In the genomic region with DNA sequence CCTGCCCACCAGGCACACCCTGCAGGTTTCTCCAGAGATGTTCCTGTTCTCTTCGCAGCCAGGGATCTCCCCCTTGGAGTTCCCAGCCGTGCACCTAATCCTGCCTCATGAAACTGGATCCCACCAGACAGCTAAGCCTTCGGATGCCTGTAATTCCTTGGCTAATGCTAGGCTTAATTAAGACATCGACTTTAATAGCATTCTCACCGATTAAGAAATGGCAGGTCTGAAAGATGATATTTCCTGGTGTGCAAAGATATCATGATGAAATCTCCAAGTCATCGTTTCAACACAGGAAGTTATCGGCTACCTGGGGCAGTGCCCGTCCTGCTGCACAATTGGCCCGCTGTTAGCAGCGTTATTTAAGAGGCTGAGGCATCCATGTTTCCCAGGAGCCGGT, we compare ENCODE assay signal across 24 cellular contexts.
DNase-seq lines count a peak whose midpoint lies in the region; TF ChIP-seq lines count a peak whose summit lies in the region.
"Had no signal": no experiment of that assay in that cellular context is flagged by ENCODE, and none has a peak within 500 bp of the region (broad histone marks: within the 10 kb centered on the region; RNA-seq: fewer than 3 reads in every experiment).

No MANE protein-coding gene starts in this region.

- DNase-seq in AG20443 (ENCODE audit: low spot score) = peak; percentile 49
- DNase-seq in NCI-H82 (lab: John Stamatoyannopoulos, UW) = peak; percentile 73
- peak; percentile 84 for DNase-seq in epithelial cell of esophagus (ENCODE audit: low read depth)
- no peak for DNase-seq in stimulated activated naive CD4-positive, alpha-beta T cell (lab: John Stamatoyannopoulos, UW)
- DNase-seq in activated T-cell treated with anti-CD3 and anti-CD28 coated beads for 4 hours = no peak
- DNase-seq in NCI-H1694 treated with DMSO at 0.1 percent for 48 hours (lab: John Stamatoyannopoulos, UW) = no peak
- no peak for DNase-seq in GDM1 (lab: John Stamatoyannopoulos, UW)
- DNase-seq: activated CD4-positive, alpha-beta memory T cell treated with anti-CD3 and anti-CD28 coated beads, Interleukin-2, amount 10 ng/mL, durations not matched to agents 7 days and 5 days; activated gamma-delta T cell treated with Interleukin-2 at 50 U/mL for 16 hours; amniotic stem cell; COR-L47; DND-41; HCEC 1CT; mesenchymal stem cell; natural killer cell; NCI-H1417; NCI-H2107; OCI-M1; stimulated activated CD4-positive, alpha-beta T cell treated with anti-CD3 and anti-CD28 coated beads, Interleukin-4, amount 100 ng/mL, for 24 hours; stimulated activated naive CD8-positive, alpha-beta T cell treated with anti-CD3 and anti-CD28 coated beads, Interleukin-15, amount 100 ng/mL, for 72 hours; T-helper 9 cell; trophoblast cell had no signal

- TF ChIP-seq CTCF in epithelial cell of esophagus (IDR thresholded peaks at IDR 0.05; ENCODE audit: insufficient read depth, low read depth, low read length, missing control alignments) (no peak), neutrophil (IDR thresholded peaks at IDR 0.05) (no peak)

- no peaks in the 10 kb centered on the region for H3K36me3 ChIP-seq in neutrophil

- peaks cover 22% of the 10 kb centered on the region for H3K27me3 ChIP-seq in neutrophil

- H3K4me3 ChIP-seq in epithelial cell of esophagus (ENCODE audit: low read length) (no peak overlapping the region), neutrophil (ENCODE audit: low read depth in 1 of 2, low read length in 1 of 2) (peak overlapping the region in 1 of 2 experiments; percentile 21)
- H3K4me3 ChIP-seq: skin epidermis had no signal

- H3K4me1 ChIP-seq in neutrophil (ENCODE audit: control insufficient read depth in 1 of 2, insufficient read depth in 1 of 2, low read depth in 1 of 2, low read length in 1 of 2) = peaks cover 40 to 45% of the 10 kb centered on the region in 2 experiments

- no peaks in the 10 kb centered on the region for H3K9me3 ChIP-seq in neutrophil

- peak overlapping the region; percentile 66 for H3K27ac ChIP-seq in neutrophil
- H3K27ac ChIP-seq: skin epidermis had no signal

Comparison
In these comparisons a context has a peak if more than half of its experiments do, and no peak if none do; other contexts are left out.
1. DNase-seq: peak in AG20443 (single experiment), NCI-H82 (single experiment) and epithelial cell of esophagus (single experiment); none in stimulated activated naive CD4-positive, alpha-beta T cell (0 of 6), activated T-cell treated with anti-CD3 and anti-CD28 coated beads for 4 hours (single experiment), NCI-H1694 treated with DMSO at 0.1 percent for 48 hours (single experiment) and GDM1 (single experiment).